ENCODE assay signal across 15 cellular contexts in the genomic region with DNA sequence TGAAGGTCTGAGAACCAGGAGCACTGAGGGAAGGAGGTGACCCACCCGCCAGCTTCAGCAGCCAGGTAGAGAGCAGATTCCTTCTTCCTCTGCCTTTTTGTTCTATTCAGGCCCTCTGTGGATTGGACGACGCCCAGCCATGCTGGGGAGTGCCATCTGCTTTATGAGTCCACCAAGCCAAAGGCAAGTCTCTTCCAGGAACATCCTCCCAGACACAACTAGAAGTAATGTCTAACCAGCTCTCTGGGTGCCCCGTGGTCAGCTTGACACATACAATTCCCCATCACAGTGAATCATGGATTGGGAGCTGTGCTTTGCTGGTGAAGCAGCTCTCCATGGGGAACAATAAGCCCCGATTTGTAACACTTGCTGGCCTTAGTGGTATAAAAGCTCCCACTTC.
DNase-seq lines count a peak whose midpoint lies in the region; ATAC-seq and TF ChIP-seq lines count a peak whose summit lies in the region.
"Had no signal": no experiment of that assay in that cellular context is flagged by ENCODE, and none has a peak within 500 bp of the region (broad histone marks: within the 10 kb centered on the region; RNA-seq: fewer than 3 reads in every experiment).

No MANE protein-coding gene starts in this region.

- ATAC-seq in HG02798 (IDR thresholded peaks at IDR 0.05; ENCODE audit: poor library complexity, unreplicated experiment), result no peak
- ATAC-seq in Right ventricle myocardium superior (ENCODE audit: poor library complexity), result no peak

- H3K4me1 Mint-ChIP-seq in nephron, result peaks cover 26% of the 10 kb centered on the region
- no peaks in the 10 kb centered on the region for H3K4me1 Mint-ChIP-seq in activated naive CD4-positive, alpha-beta T cell treated with anti-CD3 and anti-CD28 coated beads for 36 hours (ENCODE audit: low read depth)
- H3K4me1 Mint-ChIP-seq: B cell had no signal

- H3K36me3 Mint-ChIP-seq in nephron (ENCODE audit: low read depth), result no peaks in the 10 kb centered on the region
- H3K36me3 Mint-ChIP-seq in activated naive CD4-positive, alpha-beta T cell treated with anti-CD3 and anti-CD28 coated beads for 36 hours (ENCODE audit: low read depth), result no peaks in the 10 kb centered on the region

- peak overlapping the region in 2 of 3 experiments; percentile 33 to 79 for H3K27ac Mint-ChIP-seq in nephron
- H3K27ac Mint-ChIP-seq in activated naive CD4-positive, alpha-beta T cell treated with anti-CD3 and anti-CD28 coated beads for 36 hours, result no peak overlapping the region
- H3K27ac Mint-ChIP-seq: B cell had no signal

- peaks cover 5% of the 10 kb centered on the region for H3K27me3 Mint-ChIP-seq in nephron (ENCODE audit: low read depth)
- no peaks in the 10 kb centered on the region for H3K27me3 Mint-ChIP-seq in activated naive CD4-positive, alpha-beta T cell treated with anti-CD3 and anti-CD28 coated beads for 36 hours (ENCODE audit: low read depth)

- no peak for TF ChIP-seq CTCF in nephron (IDR thresholded peaks at IDR 0.05; ENCODE audit: unreplicated experiment in 3 of 3)

- CTCF ChIA-PET in activated naive CD4-positive, alpha-beta T cell treated with anti-CD3 and anti-CD28 coated beads for 36 hours (lab: Charles Lee), result interaction anchor here (0.8 to 0.9 kb wide), 2 partner anchors 94 to 166 kb away, joined by 3 to 4 read pairs; no protein-coding TSS in a partner anchor

- intact Hi-C loops in Right ventricle myocardium superior (cut with DNase I), result no loop called here
- intact Hi-C loops in activated naive CD4-positive, alpha-beta T cell treated with anti-CD3 and anti-CD28 coated beads for 36 hours (cut with micrococcal nuclease), result no loop called here

- H3K9me3 Mint-ChIP-seq in nephron, result peaks cover 15% of the 10 kb centered on the region
- peaks cover 2% of the 10 kb centered on the region for H3K9me3 Mint-ChIP-seq in activated naive CD4-positive, alpha-beta T cell treated with anti-CD3 and anti-CD28 coated beads for 36 hours

- DNase-seq in NCI-H446 (lab: John Stamatoyannopoulos, UW) (peak; percentile 55 to 81), cerebellum (ENCODE audit: low spot score) (peak; percentile 86), stromal cell of bone marrow (ENCODE audit: low read depth) (peak; percentile 15), Right ventricle myocardium superior (no peak), NCI-H2227 treated with DMSO at 0.1 percent for 48 hours (lab: John Stamatoyannopoulos, UW) (no peak)
- DNase-seq in activated naive CD4-positive, alpha-beta T cell treated with anti-CD3 and anti-CD28 coated beads for 36 hours, result no peak
- DNase-seq: EL, Kasumi-1, NCI-H1417, NCI-H1930, NCI-H226, NCI-H526 had no signal

- no peak overlapping the region for H3K4me3 Mint-ChIP-seq in nephron
- H3K4me3 Mint-ChIP-seq in activated naive CD4-positive, alpha-beta T cell treated with anti-CD3 and anti-CD28 coated beads for 36 hours, result no peak overlapping the region
- H3K4me3 Mint-ChIP-seq: B cell had no signal

Comparison
In these comparisons a context has a peak if more than half of its experiments do, and no peak if none do; other contexts are left out.
1. DNase-seq: peak in NCI-H446 (2 of 2), cerebellum (single experiment) and stromal cell of bone marrow (single experiment); none in Right ventricle myocardium superior (single experiment), activated naive CD4-positive, alpha-beta T cell treated with anti-CD3 and anti-CD28 coated beads for 36 hours (single experiment) and NCI-H2227 treated with DMSO at 0.1 percent for 48 hours (single experiment).